9 cellular contexts compared by ENCODE assay signal in genomic region chr18:57859314-57859713, GRCh38. TPM values are rescaled to one million over a fixed set of nuclear protein-coding genes. Genes with fewer than 3 reads are reported as not detected.
DNase-seq lines count a peak whose midpoint lies in the region; ATAC-seq and TF ChIP-seq lines count a peak whose summit lies in the region.
"Had no signal": no experiment of that assay in that cellular context is flagged by ENCODE, and none has a peak within 500 bp of the region (broad histone marks: within the 10 kb centered on the region; RNA-seq: fewer than 3 reads in every experiment).

No MANE protein-coding gene starts in this region.

- no peaks in the 10 kb centered on the region for H3K9me3 ChIP-seq in adrenal gland (replicated peaks in 1 of 3)
- no peaks in the 10 kb centered on the region for H3K9me3 ChIP-seq in effector memory CD4-positive, alpha-beta T cell (ENCODE audit: control insufficient read depth, low read length)

- intact Hi-C loops in adrenal gland (cut with DNase I): no loop called here

- no peaks in the 10 kb centered on the region for H3K36me3 ChIP-seq in adrenal gland (replicated peaks in 1 of 2)
- H3K36me3 ChIP-seq in effector memory CD4-positive, alpha-beta T cell (ENCODE audit: control insufficient read depth, insufficient read depth, low read length): no peaks in the 10 kb centered on the region

- in situ Hi-C loops in KBM-7 (cut with MboI; ENCODE audit: low pct_unique_long_range_greater_than_20kb, low sequenced_read_pairs): no loop called here

- DNase-seq in DMS53 treated with DMSO at 0.1 percent for 48 hours (lab: John Stamatoyannopoulos, UW; ENCODE audit: unreplicated experiment): peak; percentile 75
- peak; percentile 11 for DNase-seq in KBM-7
- DNase-seq in adrenal gland: peak in 2 of 7 donors; percentile 14 to 30
- DNase-seq in myocyte (ENCODE audit: low read depth): peak; percentile 23
- DNase-seq in putamen (ENCODE audit: low spot score): no peak
- no peak for DNase-seq in effector memory CD4-positive, alpha-beta T cell

- H3K27me3 ChIP-seq in adrenal gland: no peaks in the 10 kb centered on the region
- no peaks in the 10 kb centered on the region for H3K27me3 ChIP-seq in effector memory CD4-positive, alpha-beta T cell (replicated peaks; ENCODE audit: control insufficient read depth, insufficient read depth, low read length, poor library complexity, severe bottlenecking)

- no peak overlapping the region for H3K27ac ChIP-seq in adrenal gland
- no peak overlapping the region for H3K27ac ChIP-seq in effector memory CD4-positive, alpha-beta T cell (ENCODE audit: insufficient read depth, low read length, poor library complexity, severe bottlenecking)
- H3K27ac ChIP-seq: SK-N-MC had no signal

- ATAC-seq in GM19324 (IDR thresholded peaks at IDR 0.05; ENCODE audit: low FRiP score, unreplicated experiment): peak; percentile 66
- no peak for ATAC-seq in HG03108 (IDR thresholded peaks at IDR 0.05; ENCODE audit: unreplicated experiment)

- TF ChIP-seq POLR2A in adrenal gland (IDR thresholded peaks at IDR 0.05): no peak

- TF ChIP-seq CTCF in adrenal gland (IDR thresholded peaks at IDR 0.05): peak in 5 of 6 experiments; percentile 17 to 54 (median 30)

- no peaks in the 10 kb centered on the region for H3K4me1 ChIP-seq in adrenal gland (replicated peaks in 1 of 2)
- no peaks in the 10 kb centered on the region for H3K4me1 ChIP-seq in effector memory CD4-positive, alpha-beta T cell (ENCODE audit: control insufficient read depth, insufficient read depth, low read length, poor library complexity, severe bottlenecking)

- H3K4me3 ChIP-seq in adrenal gland: no peak overlapping the region
- H3K4me3 ChIP-seq in effector memory CD4-positive, alpha-beta T cell (ENCODE audit: insufficient read depth, low read depth, low read length, poor library complexity, severe bottlenecking): no peak overlapping the region
- H3K4me3 ChIP-seq: SK-N-MC had no signal

RNA-seq across cellular contexts. Expression of gene ATP8B1, which starts 56.2 kb away (rescaled TPM):
- total RNA-seq in adrenal gland: 10 to 100 TPM; 11.4 to 42.5 (median 15.8) TPM
- polyA plus RNA-seq in adrenal gland: 10 to 100 TPM in 1 of 3 donors, 1 to 10 TPM in 2; 4.3 to 13.4 (median 4.7) TPM
- total RNA-seq in myocyte: 3.9 and 7.2 TPM in 2 replicates
- polyA plus RNA-seq in myocyte (2012): 6.7 TPM

Comparison
In these comparisons a context has a peak if more than half of its experiments do, and no peak if none do; other contexts are left out.
1. DNase-seq: peak in DMS53 treated with DMSO at 0.1 percent for 48 hours (single experiment), KBM-7 (single experiment) and myocyte (single experiment); none in putamen (single experiment) and effector memory CD4-positive, alpha-beta T cell (0 of 3).